ENCODE assay signal across 7 cellular contexts in genomic region chr19:19460761-19461265, GRCh38.
A peak's percentile ranks its signal among the peaks of the same experiment; 100 is the strongest.
DNase-seq lines count a peak whose midpoint lies in the region; ATAC-seq lines count a peak whose summit lies in the region.

No MANE protein-coding gene starts in this region.

- H3K9me3 ChIP-seq in duodenal mucosa (ENCODE audit: control insufficient read depth in 1 of 2, low read length in 2 of 2): no peaks in the 10 kb centered on the region
- no peaks in the 10 kb centered on the region for H3K9me3 ChIP-seq in muscle layer of colon (ENCODE audit: low read length)

- peak overlapping the region; percentile 20 to 25 for H3K9ac ChIP-seq in duodenal mucosa (ENCODE audit: low read depth in 1 of 2, low read length in 2 of 2)
- H3K9ac ChIP-seq in muscle layer of colon (ENCODE audit: low read length): no peak overlapping the region

- DNase-seq in activated CD4-positive, alpha-beta T cell treated with anti-CD3 and anti-CD28 coated beads for 48 hours: peak; percentile 80
- peak; percentile 28 for DNase-seq in stimulated activated CD8-positive, alpha-beta memory T cell treated with anti-CD3 and anti-CD28 coated beads, Interleukin-7, amount 100 ng/mL, for 24 hours (ENCODE audit: low read depth)
- DNase-seq in midbrain (lab: John Stamatoyannopoulos, UW): no peak

- H3K27ac ChIP-seq in duodenal mucosa (ENCODE audit: low read depth, low read length) (peak overlapping the region; percentile 46), muscle layer of colon (ENCODE audit: low read depth, low read length) (peak overlapping the region; percentile 68)

- H3K27me3 ChIP-seq in duodenal mucosa (ENCODE audit: control insufficient read depth in 1 of 2, insufficient read depth in 2 of 2, low read length in 2 of 2): no peaks in the 10 kb centered on the region
- no peaks in the 10 kb centered on the region for H3K27me3 ChIP-seq in muscle layer of colon (ENCODE audit: control insufficient read depth in 1 of 2, insufficient read depth in 2 of 2, low read length in 2 of 2)

- ATAC-seq in HG02610 (IDR thresholded peaks at IDR 0.05; ENCODE audit: unreplicated experiment) (peak; percentile 42), HG02763 (IDR thresholded peaks at IDR 0.05; ENCODE audit: unreplicated experiment) (no peak)

- H3K36me3 ChIP-seq in duodenal mucosa (ENCODE audit: control insufficient read depth in 1 of 2, insufficient read depth in 2 of 2, low read length in 2 of 2) (peaks cover 7 to 20% of the 10 kb centered on the region in 2 donors), muscle layer of colon (ENCODE audit: insufficient read depth, low read length) (peaks cover 13% of the 10 kb centered on the region)

- H3K4me3 ChIP-seq in duodenal mucosa (ENCODE audit: low read depth in 1 of 2, low read length in 2 of 2) (peak overlapping the region; percentile 33 to 41), muscle layer of colon (ENCODE audit: low read depth in 1 of 2, low read length in 2 of 2) (peak overlapping the region in 1 of 2 donors; percentile 30)

- H3K4me1 ChIP-seq in duodenal mucosa (ENCODE audit: control insufficient read depth in 1 of 2, insufficient read depth in 2 of 2, low read length in 2 of 2): peaks cover 65 to 74% of the 10 kb centered on the region in 2 donors
- peaks cover 65% of the 10 kb centered on the region for H3K4me1 ChIP-seq in muscle layer of colon (ENCODE audit: insufficient read depth, low read length)
